In the genomic region with DNA sequence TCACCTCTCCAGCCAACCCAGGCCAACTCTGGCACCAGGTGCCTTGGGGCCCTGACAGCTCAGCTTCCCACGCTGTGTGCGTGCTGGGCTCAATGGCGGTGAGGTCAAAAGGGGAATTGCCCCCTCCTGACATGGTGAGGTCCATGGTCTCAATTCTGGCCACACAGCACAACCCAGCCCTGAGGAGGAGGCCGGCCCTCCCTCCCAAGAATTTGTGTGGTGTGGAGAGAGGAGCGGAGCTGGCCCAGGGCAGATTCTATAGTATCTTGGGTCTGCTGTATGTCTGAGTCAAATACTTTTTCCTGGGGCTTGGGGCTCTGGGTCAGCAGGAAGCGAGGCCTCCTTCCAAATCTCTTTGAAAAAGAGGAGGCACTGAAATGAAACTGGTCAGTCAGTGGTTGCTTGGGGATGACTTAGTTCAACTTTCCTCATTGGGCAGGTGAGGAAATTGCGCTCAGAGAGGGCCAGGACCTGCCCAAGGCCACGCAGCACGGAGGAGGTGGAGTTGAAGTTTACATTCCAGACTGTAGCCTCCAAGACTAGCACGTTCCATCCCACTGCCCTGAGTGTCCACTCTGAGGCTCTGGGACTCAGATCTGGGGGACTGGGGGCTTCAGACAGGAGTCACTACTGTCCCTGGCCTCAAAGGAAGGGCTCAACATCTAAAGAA, we compare ENCODE assay signal across 1 cellular context.
TF ChIP-seq lines count a peak whose summit lies in the region.

No MANE protein-coding gene starts in this region.

TF ChIP-seq in IMR-90, 13 proteins besides CTCF, POLR2A, EP300 and RAD21:
- TF ChIP-seq SMC3 (IDR thresholded peaks at IDR 0.05; ENCODE audit: low read depth, low read length) (no peak), BHLHE40 (IDR thresholded peaks at IDR 0.05; ENCODE audit: low read depth, low read length) (no peak), MAZ (IDR thresholded peaks at IDR 0.05; ENCODE audit: borderline replicate concordance, low read depth, low read length) (no peak), FOS (IDR thresholded peaks at IDR 0.05; ENCODE audit: low read depth, low read length) (no peak), CEBPB (IDR thresholded peaks at IDR 0.05; ENCODE audit: low read depth, low read length) (no peak), RFX5 (IDR thresholded peaks at IDR 0.05; ENCODE audit: low read depth, low read length) (no peak), CHD1 (IDR thresholded peaks at IDR 0.05; ENCODE audit: low read depth, low read length) (no peak), MXI1 (IDR thresholded peaks at IDR 0.05; ENCODE audit: borderline replicate concordance, low read depth, low read length) (no peak), MAFK (IDR thresholded peaks at IDR 0.05; ENCODE audit: low read depth, low read length) (no peak), NFE2L2 (IDR thresholded peaks at IDR 0.05; ENCODE audit: low read depth, low read length) (no peak), RCOR1 (IDR thresholded peaks at IDR 0.05; ENCODE audit: insufficient replicate concordance, low read length) (no peak)
- TF ChIP-seq, protein P1, sequence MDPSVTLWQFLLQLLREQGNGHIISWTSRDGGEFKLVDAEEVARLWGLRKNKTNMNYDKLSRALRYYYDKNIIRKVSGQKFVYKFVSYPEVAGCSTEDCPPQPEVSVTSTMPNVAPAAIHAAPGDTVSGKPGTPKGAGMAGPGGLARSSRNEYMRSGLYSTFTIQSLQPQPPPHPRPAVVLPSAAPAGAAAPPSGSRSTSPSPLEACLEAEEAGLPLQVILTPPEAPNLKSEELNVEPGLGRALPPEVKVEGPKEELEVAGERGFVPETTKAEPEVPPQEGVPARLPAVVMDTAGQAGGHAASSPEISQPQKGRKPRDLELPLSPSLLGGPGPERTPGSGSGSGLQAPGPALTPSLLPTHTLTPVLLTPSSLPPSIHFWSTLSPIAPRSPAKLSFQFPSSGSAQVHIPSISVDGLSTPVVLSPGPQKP (IDR thresholded peaks at IDR 0.05; ENCODE audit: borderline replicate concordance, low read depth, low read length) = no peak
- TF ChIP-seq, protein P2, sequence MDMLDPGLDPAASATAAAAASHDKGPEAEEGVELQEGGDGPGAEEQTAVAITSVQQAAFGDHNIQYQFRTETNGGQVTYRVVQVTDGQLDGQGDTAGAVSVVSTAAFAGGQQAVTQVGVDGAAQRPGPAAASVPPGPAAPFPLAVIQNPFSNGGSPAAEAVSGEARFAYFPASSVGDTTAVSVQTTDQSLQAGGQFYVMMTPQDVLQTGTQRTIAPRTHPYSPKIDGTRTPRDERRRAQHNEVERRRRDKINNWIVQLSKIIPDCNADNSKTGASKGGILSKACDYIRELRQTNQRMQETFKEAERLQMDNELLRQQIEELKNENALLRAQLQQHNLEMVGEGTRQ (IDR thresholded peaks at IDR 0.05; ENCODE audit: low read depth, low read length) = no peak
